ENCODE assay signal across 23 cellular contexts in the genomic region with DNA sequence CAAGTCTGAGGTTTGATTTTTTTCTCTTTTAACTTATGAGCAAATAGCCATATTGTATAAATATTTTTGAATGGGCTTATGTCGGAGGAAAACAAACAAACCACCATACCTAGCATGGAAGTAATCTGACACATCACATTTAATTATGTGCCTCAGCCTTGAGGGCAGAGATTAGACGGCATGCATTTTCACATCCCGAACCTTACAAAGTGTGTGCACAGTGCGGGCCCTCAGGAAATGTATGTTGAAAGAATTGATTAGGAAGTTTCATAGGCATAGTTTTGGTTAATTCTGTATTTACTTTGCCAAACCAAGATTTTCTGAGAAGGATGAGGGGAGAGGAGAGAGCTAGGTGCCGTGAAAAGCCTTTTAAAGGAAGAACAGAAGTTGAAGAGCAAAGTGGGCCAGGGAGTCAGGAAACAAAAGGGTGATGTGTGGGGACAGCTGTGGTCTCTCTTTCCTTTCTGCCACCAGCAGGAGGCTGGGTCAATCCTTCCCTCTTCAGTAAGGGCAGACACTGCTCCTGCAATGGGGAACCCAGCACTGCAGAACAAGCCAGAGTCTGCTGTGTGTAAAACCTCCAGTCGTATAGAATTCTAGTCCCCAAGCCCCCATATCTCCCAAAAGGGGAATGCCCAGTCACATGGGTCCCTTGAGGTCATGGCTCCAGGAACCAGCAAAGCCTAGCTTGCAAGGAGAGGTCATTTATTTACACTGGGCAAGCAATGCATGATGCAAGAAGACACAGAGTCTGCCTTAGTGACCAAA.
DNase-seq lines count a peak whose midpoint lies in the region; ATAC-seq and TF ChIP-seq lines count a peak whose summit lies in the region.
"Had no signal": no experiment of that assay in that cellular context is flagged by ENCODE, and none has a peak within 500 bp of the region (broad histone marks: within the 10 kb centered on the region; RNA-seq: fewer than 3 reads in every experiment).

No MANE protein-coding gene starts in this region.

- ATAC-seq in HG03342 (IDR thresholded peaks at IDR 0.05; ENCODE audit: unreplicated experiment) (peak; percentile 49), Panc1 (peak; percentile 90), HG02678 (IDR thresholded peaks at IDR 0.05; ENCODE audit: unreplicated experiment) (no peak)

- DNase-seq in Panc1 (ENCODE audit: low read depth, low spot score) (peak; percentile 75), epithelial cell of prostate (ENCODE audit: low read depth, low spot score) (peak; percentile 18), retinal pigment epithelial cell (ENCODE audit: low read depth) (no peak), spleen (no peak), NCI-H1092 (lab: John Stamatoyannopoulos, UW) (no peak)
- DNase-seq: activated CD4-positive, alpha-beta memory T cell treated with anti-CD3 and anti-CD28 coated beads for 36 hours; activated naive CD4-positive, alpha-beta T cell treated with Interleukin-2 at 50 U/mL for 16 hours; aorta; cerebellar nuclear complex; COR-L47; effector memory CD4-positive, alpha-beta T cell; HCEC 1CT; heart left ventricle; islet precursor cell; MV-4-11; naive B cell; NCI-H187; NCI-H226; stimulated activated CD4-positive, alpha-beta T cell treated with anti-CD3 and anti-CD28 coated beads, Interleukin-2, amount 100 ng/mL, for 24 hours; stimulated activated naive CD4-positive, alpha-beta T cell treated with Interleukin-2 at 50 U/mL for 16 hours; tibial artery had no signal

- POLR2A ChIA-PET in Panc1 (lab: Charles Lee), result no interaction called here

- H3K27me3 ChIP-seq in Panc1 (ENCODE audit: control insufficient read depth, insufficient read depth, low read length), result no peaks in the 10 kb centered on the region
- peaks cover 0 to 19% (median 0%) of the 10 kb centered on the region in 7 donors for H3K27me3 ChIP-seq in spleen (replicated peaks in 1 of 7)
- H3K27me3 ChIP-seq: heart left ventricle, tibial artery had no signal

- H3K4me1 ChIP-seq in Panc1 (ENCODE audit: control insufficient read depth, insufficient read depth, low read length), result peaks cover 11% of the 10 kb centered on the region
- no peaks in the 10 kb centered on the region for H3K4me1 ChIP-seq in spleen
- H3K4me1 ChIP-seq: tibial artery had no signal

- H3K4me3 ChIP-seq in Panc1 (ENCODE audit: low read depth in 2 of 2, low read length in 2 of 2) (peak overlapping the region in 1 of 2 experiments; percentile 30; a peak in 2 of 4 replicates), retinal pigment epithelial cell (ENCODE audit: low read length) (no peak overlapping the region), spleen (no peak overlapping the region)
- H3K4me3 ChIP-seq: heart left ventricle, tibial artery had no signal

- H3K9me3 ChIP-seq in Panc1 (ENCODE audit: control insufficient read depth, insufficient read depth, low read depth, low read length) (peaks cover 7% of the 10 kb centered on the region; the same call in 1 of the 2 replicates), spleen (peaks cover 0 to 21% (median 10%) of the 10 kb centered on the region in 8 donors)

- TF ChIP-seq CTCF in Panc1 (IDR thresholded peaks at IDR 0.05), result peak; percentile 28; the same call in 1 of the 2 replicates
- peak; percentile 4 for TF ChIP-seq CTCF in retinal pigment epithelial cell (conservative IDR thresholded peaks at IDR 0.05; ENCODE audit: low read depth, low read length)
- no peak for TF ChIP-seq CTCF in spleen (IDR thresholded peaks at IDR 0.05 in 8 of 11, conservative IDR thresholded peaks at IDR 0.05 in 3 of 11)

- BruUV-seq in Panc1 (replicated peaks; lab: Mats Ljungman, UMichigan), result no TSS peak

- H3K36me3 ChIP-seq in Panc1 (ENCODE audit: control insufficient read depth, insufficient read depth, low read length), result no peaks in the 10 kb centered on the region
- no peaks in the 10 kb centered on the region for H3K36me3 ChIP-seq in spleen
- H3K36me3 ChIP-seq: heart left ventricle, tibial artery had no signal

- in situ Hi-C loops in Panc1 (cut with HindIII; ENCODE audit: low pct_unique_long_range_greater_than_20kb, low sequenced_read_pairs), result no loop called here

- intact Hi-C loops in Panc1 (cut with micrococcal nuclease; ENCODE audit: unreplicated experiment), result no loop called here
- intact Hi-C loops in spleen (cut with DNase I; ENCODE audit: low total_unique reads), result no loop called here

- WGBS in spleen, 5 donors, result 45 to 68% (median 63%) methylated on average over 6 of the region's 6 CpGs

- no peak for TF ChIP-seq POLR2A in spleen (IDR thresholded peaks at IDR 0.05)

- H3K27ac ChIP-seq in Panc1 (ENCODE audit: low read length) (peak overlapping the region; percentile 60), epithelial cell of prostate (peak overlapping the region; percentile 6), spleen (no peak overlapping the region)
- H3K27ac ChIP-seq: heart left ventricle, tibial artery had no signal

- CTCF ChIA-PET in Panc1 (lab: Charles Lee), result interaction anchor here (0.6 kb wide), 2 partner anchors 24 to 315 kb away, joined by 3 read pairs; no protein-coding TSS in a partner anchor

Comparison
In these comparisons a context has a peak if more than half of its experiments do, and no peak if none do; other contexts are left out.
1. DNase-seq: peak in Panc1 (single experiment) and epithelial cell of prostate (single experiment); none in retinal pigment epithelial cell (single experiment), spleen (single experiment) and NCI-H1092 (single experiment).
2. H3K27ac ChIP-seq: peak in Panc1 (single experiment) and epithelial cell of prostate (single experiment); none in spleen (0 of 8).
3. CTCF ChIP-seq: peak in Panc1 (single experiment) and retinal pigment epithelial cell (single experiment); none in spleen (0 of 11).